19 cellular contexts compared by ENCODE assay signal in genomic region chr1:3741566-3742438, GRCh38. TPM values are rescaled to one million over a fixed set of nuclear protein-coding genes. Genes with fewer than 3 reads are reported as not detected.
DNase-seq lines count a peak whose midpoint lies in the region; ATAC-seq and TF ChIP-seq lines count a peak whose summit lies in the region.
"Had no signal": no experiment of that assay in that cellular context is flagged by ENCODE, and none has a peak within 500 bp of the region (broad histone marks: within the 10 kb centered on the region; RNA-seq: fewer than 3 reads in every experiment).

No MANE protein-coding gene starts in this region.

- H2AFZ ChIP-seq in IMR-90 (replicated peaks; ENCODE audit: low read length, poor library complexity) (no peak overlapping the region), neuronal stem cell (ENCODE audit: low read length) (no peak overlapping the region)

- H3K18ac ChIP-seq in IMR-90 (ENCODE audit: low read depth, low read length) = no peak overlapping the region
- no peak overlapping the region for H3K18ac ChIP-seq in neuronal stem cell (ENCODE audit: low read length)

- dilution Hi-C loops in IMR-90 (cut with HindIII; ENCODE audit: low sequenced_read_pairs, unreplicated experiment) = no loop called here

- H2BK120ac ChIP-seq in IMR-90 (ENCODE audit: low read depth, low read length) (no peak overlapping the region), neuronal stem cell (ENCODE audit: low read depth, low read length) (no peak overlapping the region)

- no peak for TF ChIP-seq POLR2A in IMR-90 (IDR thresholded peaks at IDR 0.05; ENCODE audit: low read depth, low read length)

- H3K4me1 ChIP-seq in IMR-90 (ENCODE audit: control insufficient read depth, insufficient read depth, low read length) (peaks cover 6% of the 10 kb centered on the region; the same call in 1 of the 2 replicates), neuronal stem cell (ENCODE audit: control insufficient read depth in 2 of 2, insufficient read depth in 1 of 2, low read depth in 1 of 2, low read length in 2 of 2) (peaks cover 13 to 17% of the 10 kb centered on the region in 2 donors)

- H2BK15ac ChIP-seq in IMR-90 (ENCODE audit: low read depth, low read length) = no peak overlapping the region
- no peak overlapping the region for H2BK15ac ChIP-seq in neuronal stem cell (ENCODE audit: low read length)

- CTCF ChIA-PET in IMR-90 (lab: Yijun Ruan, JAX) = no interaction called here
- CTCF ChIA-PET in activated CD8-positive, alpha-beta T cell treated with anti-CD3 and anti-CD28 coated beads for 36 hours (lab: Charles Lee) = interaction anchor here (1.9 kb wide), 1 partner anchor 17 kb away, joined by 6 read pairs; no protein-coding TSS in a partner anchor

- H3K9ac ChIP-seq in IMR-90 (ENCODE audit: low read depth, low read length) (no peak overlapping the region), neuronal stem cell (ENCODE audit: low read depth, low read length, poor library complexity) (peak overlapping the region; percentile 40)

- H2AK9ac ChIP-seq in IMR-90 (replicated peaks; ENCODE audit: low read depth, low read length, poor library complexity) = peak overlapping the region; percentile 5

- H3K4me3 Mint-ChIP-seq in CD14-positive monocyte = no peak overlapping the region
- H3K4me3 Mint-ChIP-seq in endothelial cell (ENCODE audit: unreplicated experiment) = peak overlapping the region; percentile 80
- no peak overlapping the region for H3K4me3 Mint-ChIP-seq in activated CD8-positive, alpha-beta T cell treated with anti-CD3 and anti-CD28 coated beads for 36 hours

- H3K27me3 ChIP-seq in IMR-90 (ENCODE audit: control insufficient read depth, insufficient read depth, low read length) = no peaks in the 10 kb centered on the region
- H3K27me3 ChIP-seq in neuronal stem cell (ENCODE audit: control insufficient read depth in 3 of 3, insufficient read depth in 3 of 3, low read depth in 1 of 3, low read length in 3 of 3) = no peaks in the 10 kb centered on the region
- no peaks in the 10 kb centered on the region for H3K27me3 ChIP-seq in brain microvascular endothelial cell (replicated peaks)

- H3K9me3 Mint-ChIP-seq in CD14-positive monocyte (no peaks in the 10 kb centered on the region), endothelial cell (ENCODE audit: unreplicated experiment) (no peaks in the 10 kb centered on the region)
- no peaks in the 10 kb centered on the region for H3K9me3 Mint-ChIP-seq in activated CD8-positive, alpha-beta T cell treated with anti-CD3 and anti-CD28 coated beads for 36 hours

- H4K91ac ChIP-seq in IMR-90 (ENCODE audit: insufficient read depth, low read depth, low read length) (no peak overlapping the region), neuronal stem cell (ENCODE audit: low read depth, low read length, poor library complexity) (no peak overlapping the region)

- peaks cover 43% of the 10 kb centered on the region for H3K36me3 ChIP-seq in IMR-90 (ENCODE audit: control insufficient read depth, insufficient read depth, low read length)
- H3K36me3 ChIP-seq in neuronal stem cell (replicated peaks in 1 of 2; ENCODE audit: control insufficient read depth in 2 of 2, insufficient read depth in 2 of 2, low read length in 2 of 2) = peaks cover 44 to 86% of the 10 kb centered on the region in 2 donors
- peaks cover 15% of the 10 kb centered on the region for H3K36me3 ChIP-seq in brain microvascular endothelial cell (replicated peaks)

- in situ Hi-C loops in IMR-90 (cut with MboI; ENCODE audit: low sequenced_read_pairs) (no loop called here), brain microvascular endothelial cell (cut with HindIII; ENCODE audit: low pct_ligation_motif_present, low sequenced_read_pairs) (no loop called here)

- no peaks in the 10 kb centered on the region; the same call in 1 of the 2 replicates for H4K20me1 ChIP-seq in IMR-90 (ENCODE audit: insufficient read depth, low read length)

- 0 out of 2 replicates have a peak, but pooled peaks cover 6% of the 10 kb centered on the region for H3K9me1 ChIP-seq in IMR-90 (ENCODE audit: insufficient read depth, low read length)

- no peak overlapping the region for H3K14ac ChIP-seq in IMR-90 (replicated peaks; ENCODE audit: low read depth, low read length)
- no peak overlapping the region for H3K14ac ChIP-seq in neuronal stem cell (ENCODE audit: low read length)

- H3K79me1 ChIP-seq in IMR-90 (ENCODE audit: low read depth in 1 of 2, low read length in 2 of 2) (peaks cover 11 to 24% of the 10 kb centered on the region in 2 experiments; a peak in 3 of 4 replicates), neuronal stem cell (ENCODE audit: low read depth, low read length) (peaks cover 16% of the 10 kb centered on the region)

- H3K27ac Mint-ChIP-seq in CD14-positive monocyte (peak overlapping the region in 3 of 7 donors; percentile 15 to 61 (median 43)), endothelial cell (ENCODE audit: unreplicated experiment) (no peak overlapping the region)
- H3K27ac Mint-ChIP-seq in activated CD8-positive, alpha-beta T cell treated with anti-CD3 and anti-CD28 coated beads for 36 hours = no peak overlapping the region

- H2BK12ac ChIP-seq in neuronal stem cell (ENCODE audit: low read length) = no peak overlapping the region

- H3K4ac ChIP-seq in IMR-90 (ENCODE audit: low read depth, low read length) (no peak overlapping the region), neuronal stem cell (ENCODE audit: low read length) (no peak overlapping the region)

- POLR2A ChIA-PET in IMR-90 (lab: Charles Lee; ENCODE audit: unreplicated experiment) = no interaction called here
- POLR2A ChIA-PET in activated CD8-positive, alpha-beta T cell treated with anti-CD3 and anti-CD28 coated beads for 36 hours (lab: Charles Lee) = no interaction called here

- ATAC-seq in IMR-90 (ENCODE audit: low read depth) = no peak
- no peak for ATAC-seq in esophagus mucosa
- ATAC-seq in activated CD8-positive, alpha-beta T cell treated with anti-CD3 and anti-CD28 coated beads for 36 hours = no peak
- ATAC-seq: HepG2 had no signal

- 95% methylated on average over 13 of the region's 22 CpGs; no CpG with 5 or more reads in 1 of the 2 experiments for WGBS in IMR-90 (ENCODE audit: extremely low coverage in 2 of 2, insufficient read length in 1 of 2), 2 experiments
- WGBS in neuronal stem cell (ENCODE audit: extremely low coverage in 2 of 2, insufficient read length in 2 of 2, insufficient replicate concordance in 1 of 2), 2 donors = no CpG with 5 or more reads among the region's 22 CpGs

- H3K56ac ChIP-seq in IMR-90 (ENCODE audit: extremely low read depth, insufficient read depth, low read length) = no peak overlapping the region

- H4K5ac ChIP-seq in IMR-90 (ENCODE audit: low read depth, low read length) = no peak overlapping the region

- H2AK5ac ChIP-seq in IMR-90 (ENCODE audit: low read depth, low read length) (no peak overlapping the region), neuronal stem cell (ENCODE audit: low read depth, low read length) (no peak overlapping the region)

- H2BK5ac ChIP-seq in IMR-90 (ENCODE audit: low read depth, low read length, poor library complexity, severe bottlenecking) (no peak overlapping the region), neuronal stem cell (ENCODE audit: low read length) (no peak overlapping the region)

- no peak overlapping the region for H2BK20ac ChIP-seq in IMR-90 (ENCODE audit: low read depth, low read length)

- BruUV-seq in IMR-90 (replicated peaks; lab: Mats Ljungman, UMichigan) = no TSS peak

- peaks cover 28% of the 10 kb centered on the region for H3K4me1 Mint-ChIP-seq in CD14-positive monocyte
- H3K4me1 Mint-ChIP-seq in endothelial cell (ENCODE audit: unreplicated experiment) = peaks cover 17% of the 10 kb centered on the region
- H3K4me1 Mint-ChIP-seq in activated CD8-positive, alpha-beta T cell treated with anti-CD3 and anti-CD28 coated beads for 36 hours (ENCODE audit: low read depth) = peaks cover 18% of the 10 kb centered on the region

- no peak for TF ChIP-seq RAD21 in IMR-90 (IDR thresholded peaks at IDR 0.05; ENCODE audit: low read length)

- H3K27me3 Mint-ChIP-seq in CD14-positive monocyte (ENCODE audit: low read depth in 3 of 3) (peaks cover 0 to 2% (median 0%) of the 10 kb centered on the region in 3 donors), endothelial cell (ENCODE audit: unreplicated experiment) (peaks cover 4% of the 10 kb centered on the region)
- no peaks in the 10 kb centered on the region for H3K27me3 Mint-ChIP-seq in activated CD8-positive, alpha-beta T cell treated with anti-CD3 and anti-CD28 coated beads for 36 hours

- DNase-seq in CD14-positive monocyte (ENCODE audit: low spot score) = peak; percentile 42
- no peak for DNase-seq in IMR-90
- no peak for DNase-seq in endothelial cell (ENCODE audit: low spot score)
- DNase-seq in neuronal stem cell (ENCODE audit: low spot score) = no peak
- DNase-seq in brain microvascular endothelial cell = no peak
- no peak for DNase-seq in DMS153 treated with DMSO at 0.1 percent for 48 hours (lab: John Stamatoyannopoulos, UW; ENCODE audit: unreplicated experiment)
- no peak for DNase-seq in activated CD8-positive, alpha-beta T cell treated with anti-CD3 and anti-CD28 coated beads for 36 hours
- DNase-seq: C1 segment of cervical spinal cord, GDM1, GOT3, NCI-H1048, NCI-H1436 treated with DMSO at 0.1 percent for 48 hours, NCI-H2081, NCI-H510A treated with DMSO at 0.1 percent for 48 hours, SHP77 had no signal

- H3K27ac ChIP-seq in IMR-90 (ENCODE audit: insufficient read depth, low read length) = no peak overlapping the region
- H3K27ac ChIP-seq in neuronal stem cell (replicated peaks; ENCODE audit: low read length) = no peak overlapping the region
- no peak overlapping the region for H3K27ac ChIP-seq in brain microvascular endothelial cell

- no peak overlapping the region for H3K23ac ChIP-seq in IMR-90 (ENCODE audit: low read depth, low read length)
- peak overlapping the region; percentile 70 for H3K23ac ChIP-seq in neuronal stem cell (ENCODE audit: low read depth, low read length, poor library complexity)

- H4K8ac ChIP-seq in IMR-90 (ENCODE audit: low read depth in 2 of 2, low read length in 2 of 2) = no peak overlapping the region
- no peak overlapping the region for H4K8ac ChIP-seq in neuronal stem cell (ENCODE audit: low read depth, low read length)

- H3K9me3 ChIP-seq in IMR-90 (ENCODE audit: control insufficient read depth, insufficient read depth, low read length) (no peaks in the 10 kb centered on the region), neuronal stem cell (replicated peaks in 1 of 2; ENCODE audit: control insufficient read depth in 2 of 2, insufficient read depth in 1 of 2, low read depth in 1 of 2, low read length in 2 of 2) (no peaks in the 10 kb centered on the region)

- H3K36me3 Mint-ChIP-seq in CD14-positive monocyte (peaks cover 20 to 30% of the 10 kb centered on the region in 2 donors), endothelial cell (ENCODE audit: low read depth, unreplicated experiment) (peaks cover 14% of the 10 kb centered on the region)
- peaks cover 2% of the 10 kb centered on the region for H3K36me3 Mint-ChIP-seq in activated CD8-positive, alpha-beta T cell treated with anti-CD3 and anti-CD28 coated beads for 36 hours (ENCODE audit: low read depth)

- H3K4me2 ChIP-seq in IMR-90 (ENCODE audit: low read depth, low read length) = no peak overlapping the region
- H3K4me2 ChIP-seq in neuronal stem cell (ENCODE audit: insufficient read depth, low read length, poor library complexity, severe bottlenecking) = no peak overlapping the region

- H3K4me3 ChIP-seq in IMR-90 (ENCODE audit: insufficient read depth, low read depth, low read length) (no peak overlapping the region), neuronal stem cell (ENCODE audit: low read length in 2 of 2) (no peak overlapping the region), brain microvascular endothelial cell (ENCODE audit: low read depth, low read length) (no peak overlapping the region)

- TF ChIP-seq CTCF in CD14-positive monocyte (IDR thresholded peaks at IDR 0.05) = no peak
- no peak for TF ChIP-seq CTCF in IMR-90 (conservative IDR thresholded peaks at IDR 0.05; ENCODE audit: low read depth, low read length)
- TF ChIP-seq CTCF in endothelial cell (IDR thresholded peaks at IDR 0.05; ENCODE audit: unreplicated experiment) = no peak
- no peak for TF ChIP-seq CTCF in brain microvascular endothelial cell (IDR thresholded peaks at IDR 0.05; ENCODE audit: low read depth, low read length, missing control alignments)
- no peak for TF ChIP-seq CTCF in activated CD8-positive, alpha-beta T cell treated with anti-CD3 and anti-CD28 coated beads for 36 hours (IDR thresholded peaks at IDR 0.05)

- intact Hi-C loops in CD14-positive monocyte (cut with micrococcal nuclease) = no loop called here
- intact Hi-C loops in IMR-90 (cut with micrococcal nuclease) = no loop called here
- intact Hi-C loops in activated CD8-positive, alpha-beta T cell treated with anti-CD3 and anti-CD28 coated beads for 36 hours (cut with micrococcal nuclease) = no loop called here

RNA-seq across cellular contexts. Expression of gene CCDC27, which starts 10.4 kb away (rescaled TPM):
- polyA plus RNA-seq in CD14-positive monocyte (not detected), IMR-90 (2012; rRNA removed) (not detected in 2 replicates)
- total RNA-seq in IMR-90 (2012; rRNA removed) (not detected in 2 replicates), endothelial cell (ENCODE audit: unreplicated experiment) (not detected), esophagus mucosa (not detected)
- polyA plus RNA-seq in IMR-90 (2012; cell fraction: cytosol; rRNA removed) = not detected in 2 replicates
- not detected in 2 replicates for polyA plus RNA-seq in IMR-90 (2012; cell fraction: nucleus; rRNA removed; ENCODE audit: low replicate concordance)
- not detected for polyA plus RNA-seq in neuronal stem cell (2013, experiment 1 of 2)
- polyA plus RNA-seq in neuronal stem cell (2013, experiment 2 of 2) = not detected
- not detected for total RNA-seq in activated CD8-positive, alpha-beta T cell treated with anti-CD3 and anti-CD28 coated beads for 36 hours
- total RNA-seq: A673, HepG2, MCF 10A had no signal
- polyA plus RNA-seq: HepG2 had no signal

RNA-seq across cellular contexts. Expression of gene SMIM1, which starts 30.7 kb away (rescaled TPM):
- polyA plus RNA-seq in CD14-positive monocyte = 1 to 10 TPM; 1.1 to 1.4 TPM
- 0.90 and 1.9 TPM in 2 replicates for total RNA-seq in IMR-90 (2012; rRNA removed)
- polyA plus RNA-seq in IMR-90 (2012; rRNA removed) = 3.4 and 7.6 TPM in 2 replicates
- 2.4 and 11.2 TPM in 2 replicates for polyA plus RNA-seq in IMR-90 (2012; cell fraction: cytosol; rRNA removed)
- 1.2 and 5.9 TPM in 2 replicates for polyA plus RNA-seq in IMR-90 (2012; cell fraction: nucleus; rRNA removed; ENCODE audit: low replicate concordance)
- total RNA-seq in endothelial cell (ENCODE audit: unreplicated experiment) = 2.1 TPM
- 5.8 TPM for polyA plus RNA-seq in neuronal stem cell (2013, experiment 1 of 2)
- 5.6 TPM for polyA plus RNA-seq in neuronal stem cell (2013, experiment 2 of 2)
- 1.5 TPM for total RNA-seq in esophagus mucosa
- 1 to 10 TPM; 1.5 to 2.2 TPM for total RNA-seq in activated CD8-positive, alpha-beta T cell treated with anti-CD3 and anti-CD28 coated beads for 36 hours
- total RNA-seq: MCF 10A had no signal

RNA-seq across cellular contexts. Expression of gene LRRC47, which starts 54.5 kb away (rescaled TPM):
- polyA plus RNA-seq in CD14-positive monocyte (10 to 100 TPM; 18.0 to 24.8 TPM), IMR-90 (2012; rRNA removed) (19.2 and 19.7 TPM in 2 replicates)
- total RNA-seq in IMR-90 (2012; rRNA removed) (15.2 and 23.1 TPM in 2 replicates), endothelial cell (ENCODE audit: unreplicated experiment) (52.2 TPM), esophagus mucosa (38.6 TPM)
- polyA plus RNA-seq in IMR-90 (2012; cell fraction: cytosol; rRNA removed) = 18.0 and 18.8 TPM in 2 replicates
- polyA plus RNA-seq in IMR-90 (2012; cell fraction: nucleus; rRNA removed; ENCODE audit: low replicate concordance) = 28.6 and 36.5 TPM in 2 replicates
- polyA plus RNA-seq in neuronal stem cell (2013, experiment 1 of 2) = 19.7 TPM
- polyA plus RNA-seq in neuronal stem cell (2013, experiment 2 of 2) = 18.6 TPM
- total RNA-seq in activated CD8-positive, alpha-beta T cell treated with anti-CD3 and anti-CD28 coated beads for 36 hours = 10 to 100 TPM; 32.6 to 33.1 TPM
